23 cellular contexts compared by ENCODE assay signal in the genomic region with DNA sequence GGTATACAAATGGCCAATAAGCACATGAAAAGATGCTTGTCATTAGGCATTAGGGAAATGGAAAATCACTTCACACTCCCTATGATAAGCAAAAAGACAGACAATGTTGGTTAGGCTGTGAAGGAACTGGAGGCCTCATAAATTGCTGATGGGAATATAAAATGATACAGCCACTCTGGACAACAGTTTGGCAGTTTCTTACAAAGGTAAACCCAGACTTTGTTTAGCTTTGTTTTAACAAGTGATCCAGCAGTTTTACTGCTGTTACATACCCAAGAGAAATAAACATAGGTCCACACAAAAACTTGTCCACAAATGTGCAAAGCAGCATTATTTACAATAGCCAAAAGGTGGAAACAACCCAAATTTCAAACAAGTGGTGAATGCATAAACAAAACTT.
"Had no signal": no experiment of that assay in that cellular context is flagged by ENCODE, and none has a peak within 500 bp of the region (broad histone marks: within the 10 kb centered on the region; RNA-seq: fewer than 3 reads in every experiment).

No MANE protein-coding gene starts in this region.

- H3K27me3 ChIP-seq: MG63 had no signal

- H3K9me3 ChIP-seq: MG63 had no signal

- H3K27ac Mint-ChIP-seq: activated B cell treated with CpG ODN at 0.5 μM for 24 hours; activated CD4-positive, alpha-beta T cell treated with anti-CD3 and anti-CD28 coated beads, Interleukin-2, amount 10 ng/mL, durations not matched to agents 7 days and 5 days; activated naive CD4-positive, alpha-beta T cell treated with anti-CD3 and anti-CD28 coated beads, Interleukin-2, amount 50 U/mL, for 72 hours; brain had no signal

- ATAC-seq: activated naive CD4-positive, alpha-beta T cell treated with anti-CD3 and anti-CD28 coated beads, Interleukin-2, amount 50 U/mL, for 72 hours; activated T-cell treated with anti-CD3 and anti-CD28 coated beads, Interleukin-2, amount 50 U/mL, for 4 hours had no signal

- H3K4me3 Mint-ChIP-seq: activated B cell treated with CpG ODN at 0.5 μM for 24 hours; activated CD4-positive, alpha-beta memory T cell treated with anti-CD3 and anti-CD28 coated beads for 36 hours; activated CD4-positive, alpha-beta T cell treated with anti-CD3 and anti-CD28 coated beads, Interleukin-2, amount 10 ng/mL, durations not matched to agents 7 days and 5 days; activated T-cell treated with anti-CD3 and anti-CD28 coated beads, Interleukin-2, amount 50 U/mL, for 4 hours; brain had no signal

- H3K9me3 Mint-ChIP-seq: activated B cell treated with CpG ODN at 0.5 μM for 24 hours; activated CD4-positive, alpha-beta memory T cell treated with anti-CD3 and anti-CD28 coated beads for 36 hours; activated CD4-positive, alpha-beta T cell treated with anti-CD3 and anti-CD28 coated beads, Interleukin-2, amount 10 ng/mL, durations not matched to agents 7 days and 5 days; activated naive CD4-positive, alpha-beta T cell treated with anti-CD3 and anti-CD28 coated beads, Interleukin-2, amount 50 U/mL, for 72 hours; activated T-cell treated with anti-CD3 and anti-CD28 coated beads, Interleukin-2, amount 50 U/mL, for 4 hours had no signal

- H3K36me3 ChIP-seq: MG63 had no signal

- H3K36me3 Mint-ChIP-seq: activated naive CD4-positive, alpha-beta T cell treated with anti-CD3 and anti-CD28 coated beads, Interleukin-2, amount 50 U/mL, for 72 hours had no signal

- DNase-seq: activated B cell treated with CpG ODN at 0.5 μM for 24 hours; activated CD4-positive, alpha-beta memory T cell treated with anti-CD3 and anti-CD28 coated beads for 36 hours; activated CD4-positive, alpha-beta T cell treated with anti-CD3 and anti-CD28 coated beads for 1 hour; activated CD4-positive, alpha-beta T cell treated with anti-CD3 and anti-CD28 coated beads, Interleukin-2, amount 10 ng/mL, durations not matched to agents 7 days and 5 days; activated CD8-positive, alpha-beta memory T cell treated with anti-CD3 and anti-CD28 coated beads for 24 hours; activated effector memory CD4-positive, alpha-beta T cell treated with anti-CD3 and anti-CD28 coated beads, Interleukin-2, amount 50 U/mL, for 16 hours; activated naive CD4-positive, alpha-beta T cell treated with Interleukin-2 at 50 U/mL for 16 hours; activated T-cell treated with anti-CD3 and anti-CD28 coated beads, Interleukin-2, amount 50 U/mL, for 4 hours; amygdala; MG63; MV-4-11; NCI-H1092 treated with DMSO at 0.1 percent for 48 hours; NCI-H1417 treated with DMSO at 0.1 percent for 48 hours; NCI-H1694; NCI-H2029; NCI-H2107; NCI-H345; NCI-H510A; NCI-H526 treated with DMSO at 0.1 percent for 48 hours; NCI-H82; SIG-M5 had no signal

- H3K4me3 ChIP-seq: MG63 had no signal

- H3K27me3 Mint-ChIP-seq: activated B cell treated with CpG ODN at 0.5 μM for 24 hours; activated CD4-positive, alpha-beta memory T cell treated with anti-CD3 and anti-CD28 coated beads for 36 hours; activated CD4-positive, alpha-beta T cell treated with anti-CD3 and anti-CD28 coated beads, Interleukin-2, amount 10 ng/mL, durations not matched to agents 7 days and 5 days; brain had no signal
